In genomic region chr3:53151465-53151864, GRCh38 we compare ENCODE assay signal across 20 cellular contexts.
"Had no signal": no experiment of that assay in that cellular context is flagged by ENCODE, and none has a peak within 500 bp of the region (broad histone marks: within the 10 kb centered on the region; RNA-seq: fewer than 3 reads in every experiment).

No MANE protein-coding gene starts in this region.

- ATAC-seq: activated T-cell treated with anti-CD3 and anti-CD28 coated beads, Interleukin-2, amount 50 U/mL, for 4 hours; activated T-helper 17 cell treated with anti-CD3 and anti-CD28 coated beads, Interleukin-2, amount 50 U/mL, for 72 hours; WTC11 had no signal

- H3K4me3 Mint-ChIP-seq: activated naive CD4-positive, alpha-beta T cell treated with anti-CD3 and anti-CD28 coated beads for 36 hours; activated naive CD8-positive, alpha-beta T cell; activated T-cell treated with anti-CD3 and anti-CD28 coated beads, Interleukin-2, amount 50 U/mL, for 4 hours; activated T-helper 17 cell treated with anti-CD3 and anti-CD28 coated beads, Interleukin-2, amount 50 U/mL, for 72 hours; T-helper 1 cell treated with Interleukin-12 subunit alpha and Interleukin-12 subunit beta and Interleukin-4 antibody, amounts not matched to agents 30 μg/mL and 1 μg/mL, for 36 hours; WTC11 had no signal

- H3K9me3 Mint-ChIP-seq: activated naive CD4-positive, alpha-beta T cell treated with anti-CD3 and anti-CD28 coated beads for 36 hours; activated T-cell treated with anti-CD3 and anti-CD28 coated beads, Interleukin-2, amount 50 U/mL, for 4 hours; activated T-helper 17 cell treated with anti-CD3 and anti-CD28 coated beads, Interleukin-2, amount 50 U/mL, for 72 hours; T-helper 1 cell treated with Interleukin-12 subunit alpha and Interleukin-12 subunit beta and Interleukin-4 antibody, amounts not matched to agents 30 μg/mL and 1 μg/mL, for 36 hours; WTC11 had no signal

- H3K36me3 Mint-ChIP-seq: activated naive CD8-positive, alpha-beta T cell; WTC11 had no signal

- H3K27ac Mint-ChIP-seq: activated naive CD4-positive, alpha-beta T cell treated with anti-CD3 and anti-CD28 coated beads for 36 hours; activated naive CD8-positive, alpha-beta T cell; activated T-helper 17 cell treated with anti-CD3 and anti-CD28 coated beads, Interleukin-2, amount 50 U/mL, for 72 hours; T-helper 1 cell treated with Interleukin-12 subunit alpha and Interleukin-12 subunit beta and Interleukin-4 antibody, amounts not matched to agents 30 μg/mL and 1 μg/mL, for 36 hours; WTC11 had no signal

- H3K4me1 Mint-ChIP-seq: activated T-helper 17 cell treated with anti-CD3 and anti-CD28 coated beads, Interleukin-2, amount 50 U/mL, for 72 hours; WTC11 had no signal

- DNase-seq: activated CD4-positive, alpha-beta T cell treated with anti-CD3 and anti-CD28 coated beads for 48 hours; activated CD4-positive, alpha-beta T cell treated with anti-CD3 and anti-CD28 coated beads, Interleukin-2, amount 50 U/mL, for 48 hours; activated CD4-positive, CD25-positive, alpha-beta regulatory T cell treated with anti-CD3 and anti-CD28 coated beads, Interleukin-2, amount 50 U/mL, for 72 hours; activated CD8-positive, alpha-beta memory T cell treated with anti-CD3 and anti-CD28 coated beads for 24 hours; activated gamma-delta T cell; activated naive CD4-positive, alpha-beta T cell treated with anti-CD3 and anti-CD28 coated beads for 36 hours; activated T-cell treated with anti-CD3 and anti-CD28 coated beads, Interleukin-2, amount 50 U/mL, for 4 hours; Karpas-422; MM.1S; NCI-H1105; NCI-H1436; NCI-H187; NCI-H2081 treated with DMSO at 0.1 percent for 48 hours; NCI-H446; NCI-H524; SHP77 treated with DMSO at 0.1 percent for 48 hours had no signal
